13 cellular contexts compared by ENCODE assay signal in the genomic region with DNA sequence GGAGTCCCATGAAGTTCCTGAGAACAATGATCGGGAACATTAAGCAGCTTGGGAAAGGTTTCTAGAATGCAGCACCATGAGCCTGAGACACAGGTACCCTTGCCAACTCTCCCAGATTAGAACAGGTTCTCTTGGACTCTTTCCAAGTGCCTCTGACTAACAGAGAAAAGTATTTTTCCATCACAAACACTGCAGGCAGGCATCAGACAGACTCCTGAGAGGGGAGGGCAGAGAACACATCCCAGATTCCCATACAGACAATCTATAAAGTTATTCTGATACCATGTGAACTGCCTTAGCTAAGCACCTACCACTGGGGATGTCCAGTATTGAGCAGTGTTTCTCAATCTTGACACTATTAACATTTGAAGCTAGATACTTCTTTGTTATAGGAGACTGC. TPM values are rescaled to one million over a fixed set of nuclear protein-coding genes. Genes with fewer than 3 reads are reported as not detected.
DNase-seq lines count a peak whose midpoint lies in the region; ATAC-seq and TF ChIP-seq lines count a peak whose summit lies in the region.
"Had no signal": no experiment of that assay in that cellular context is flagged by ENCODE, and none has a peak within 500 bp of the region (broad histone marks: within the 10 kb centered on the region; RNA-seq: fewer than 3 reads in every experiment).

No MANE protein-coding gene starts in this region.

- H3K27me3 Mint-ChIP-seq in chondrocyte (ENCODE audit: low read depth) (no peaks in the 10 kb centered on the region), GM23338 (ENCODE audit: insufficient read depth, low read depth, poor library complexity) (no peaks in the 10 kb centered on the region)
- H3K27me3 Mint-ChIP-seq: type B pancreatic cell had no signal

- H3K9me2 ChIP-seq in GM23338 (ENCODE audit: insufficient read depth) = no peaks in the 10 kb centered on the region

- H3K27ac Mint-ChIP-seq in chondrocyte (ENCODE audit: unreplicated experiment) (peak overlapping the region; percentile 67), GM23338 (no peak overlapping the region)
- H3K27ac Mint-ChIP-seq: type B pancreatic cell had no signal

- peaks cover 0 to 4% of the 10 kb centered on the region in 2 donors for H3K4me1 ChIP-seq in left lung
- H3K4me1 ChIP-seq in GM23338 (ENCODE audit: insufficient read depth) = no peaks in the 10 kb centered on the region

- no peak overlapping the region for H3K4me2 ChIP-seq in GM23338

- H2AFZ ChIP-seq in GM23338 = no peak overlapping the region

- H3K4me1 Mint-ChIP-seq in chondrocyte (ENCODE audit: low read depth) = peaks cover 34% of the 10 kb centered on the region
- no peaks in the 10 kb centered on the region for H3K4me1 Mint-ChIP-seq in GM23338

- H3K4me3 Mint-ChIP-seq in chondrocyte (ENCODE audit: unreplicated experiment) (no peak overlapping the region), GM23338 (no peak overlapping the region)
- H3K4me3 Mint-ChIP-seq: type B pancreatic cell had no signal

- H3K9me3 Mint-ChIP-seq in chondrocyte (ENCODE audit: low read depth) (no peaks in the 10 kb centered on the region), GM23338 (no peaks in the 10 kb centered on the region)
- H3K9me3 Mint-ChIP-seq: type B pancreatic cell had no signal

- no peaks in the 10 kb centered on the region for H3K27me3 ChIP-seq in left lung
- no peaks in the 10 kb centered on the region for H3K27me3 ChIP-seq in GM23338 (ENCODE audit: insufficient read depth)

- H3K79me2 ChIP-seq in GM23338 (replicated peaks; ENCODE audit: insufficient read depth) = no peaks in the 10 kb centered on the region

- peak; percentile 74 for ATAC-seq in Right ventricle myocardium superior (ENCODE audit: poor library complexity)
- peak; percentile 62 for ATAC-seq in left lung
- no peak for ATAC-seq in HG02759 (IDR thresholded peaks at IDR 0.05; ENCODE audit: unreplicated experiment)
- no peak for ATAC-seq in GM23338
- no peak for ATAC-seq in HG02571 (IDR thresholded peaks at IDR 0.05; ENCODE audit: unreplicated experiment)
- ATAC-seq in HG02870 (IDR thresholded peaks at IDR 0.05; ENCODE audit: unreplicated experiment) = no peak

- H3K27ac ChIP-seq in left lung (peak overlapping the region in 1 of 2 donors; percentile 44), GM23338 (ENCODE audit: low read depth) (no peak overlapping the region)

- TF ChIP-seq CTCF in chondrocyte (IDR thresholded peaks at IDR 0.05) (no peak), left lung (IDR thresholded peaks at IDR 0.05) (no peak), GM23338 (conservative IDR thresholded peaks at IDR 0.05; ENCODE audit: low read depth in 2 of 2) (no peak)

- 0 out of 2 replicates have a peak, but pooled peaks cover 6% of the 10 kb centered on the region for H4K20me1 ChIP-seq in GM23338 (replicated peaks; ENCODE audit: insufficient read depth)

- intact Hi-C loops in Right ventricle myocardium superior (cut with DNase I) (no loop called here), cardiac septum (cut with DNase I) (no loop called here), left lung (cut with DNase I) (no loop called here)

- H3K36me3 Mint-ChIP-seq in chondrocyte (ENCODE audit: low read depth) (peaks cover 22% of the 10 kb centered on the region), GM23338 (ENCODE audit: low read depth) (peaks cover 11% of the 10 kb centered on the region; the same call in 2 of the 3 replicates)

- H3K9me3 ChIP-seq in left lung = no peaks in the 10 kb centered on the region

- peaks cover 0 to 35% of the 10 kb centered on the region in 2 donors for H3K36me3 ChIP-seq in left lung
- H3K36me3 ChIP-seq in GM23338 (ENCODE audit: insufficient read depth) = 0 out of 2 replicates have a peak, but pooled peaks cover 8% of the 10 kb centered on the region

- H3F3A ChIP-seq in GM23338 (replicated peaks; ENCODE audit: low read depth) = no peaks in the 10 kb centered on the region

- H3K4me3 ChIP-seq in left lung = no peak overlapping the region
- no peak overlapping the region for H3K4me3 ChIP-seq in GM23338

- DNase-seq in Right ventricle myocardium superior (no peak), cardiac septum (ENCODE audit: low spot score) (no peak), chondrocyte (ENCODE audit: low spot score) (no peak), left lung (no peak), GM23338 (ENCODE audit: low spot score) (no peak)
- DNase-seq: erythroblast; midbrain; NCI-H187 treated with DMSO at 0.1 percent for 48 hours; stimulated activated CD4-positive, alpha-beta T cell treated with anti-CD3 and anti-CD28 coated beads, Interleukin-2, amount 100 ng/mL, for 24 hours had no signal

TF ChIP-seq in GM23338, 12 proteins besides CTCF, POLR2A, EP300 and RAD21:
- TF ChIP-seq REST (IDR thresholded peaks at IDR 0.05; ENCODE audit: unreplicated experiment) (no peak), JUNB (IDR thresholded peaks at IDR 0.05; ENCODE audit: unreplicated experiment) (no peak)

RNA-seq across cellular contexts. Expression of gene SERGEF, which starts 27.3 kb away (rescaled TPM):
- total RNA-seq in Right ventricle myocardium superior = 14.7 TPM
- 22.4 TPM for total RNA-seq in cardiac septum
- total RNA-seq in chondrocyte = 34.3 to 37.6 TPM (median 36.6 TPM) in 3 replicates
- 10 to 100 TPM; 25.4 to 26.1 TPM for total RNA-seq in left lung
- total RNA-seq in GM23338 (2014; rRNA removed; shearing (Covaris generic)) = 24.2 and 28.9 TPM in 2 replicates
- 27.9 and 33.6 TPM in 2 replicates for polyA plus RNA-seq in GM23338 (2016; fragmentation: Nextera tagmentation; extraction: Ambion mirVana)

Comparison
In these comparisons a context has a peak if more than half of its experiments do, and no peak if none do; other contexts are left out.
1. ATAC-seq: peak in Right ventricle myocardium superior (single experiment) and left lung (single experiment); none in HG02759 (single experiment), GM23338 (single experiment), HG02571 (single experiment) and HG02870 (single experiment).